In genomic region chr16:85156869-85157268, GRCh38 we compare ENCODE assay signal across 21 cellular contexts. TPM values are rescaled to one million over a fixed set of nuclear protein-coding genes. Genes with fewer than 3 reads are reported as not detected.
DNase-seq lines count a peak whose midpoint lies in the region; ATAC-seq, FAIRE-seq and TF ChIP-seq lines count a peak whose summit lies in the region.
"Had no signal": no experiment of that assay in that cellular context is flagged by ENCODE, and none has a peak within 500 bp of the region (broad histone marks: within the 10 kb centered on the region; RNA-seq: fewer than 3 reads in every experiment).

No MANE protein-coding gene starts in this region.

- H3K27me3 ChIP-seq in naive thymus-derived CD4-positive, alpha-beta T cell (ENCODE audit: control insufficient read depth in 2 of 2, insufficient read depth in 2 of 2, low read length in 2 of 2), result no peaks in the 10 kb centered on the region

- H3K4me3 Mint-ChIP-seq in stimulated activated naive CD8-positive, alpha-beta T cell treated with anti-CD3 and anti-CD28 coated beads, Interleukin-15, Interleukin-2, amounts not matched to agents 100 ng/mL and 50 ng/mL, for 24 hours, result no peak overlapping the region
- H3K4me3 Mint-ChIP-seq in activated naive CD8-positive, alpha-beta T cell treated with anti-CD3 and anti-CD28 coated beads, Interleukin-2, amount 10 ng/mL, durations not matched to agents 7 days and 5 days, result no peak overlapping the region
- peak overlapping the region in 8 of 10 donors; percentile 7 to 94 (median 71) for H3K4me3 Mint-ChIP-seq in naive thymus-derived CD4-positive, alpha-beta T cell

- no peaks in the 10 kb centered on the region for H3K36me3 Mint-ChIP-seq in stimulated activated naive CD8-positive, alpha-beta T cell treated with anti-CD3 and anti-CD28 coated beads, Interleukin-15, Interleukin-2, amounts not matched to agents 100 ng/mL and 50 ng/mL, for 24 hours (ENCODE audit: low read depth)
- H3K36me3 Mint-ChIP-seq in activated naive CD8-positive, alpha-beta T cell treated with anti-CD3 and anti-CD28 coated beads, Interleukin-2, amount 10 ng/mL, durations not matched to agents 7 days and 5 days, result no peaks in the 10 kb centered on the region
- H3K36me3 Mint-ChIP-seq in naive thymus-derived CD4-positive, alpha-beta T cell, result no peaks in the 10 kb centered on the region

- CTCF ChIA-PET in naive thymus-derived CD4-positive, alpha-beta T cell (lab: Charles Lee), result no interaction called here

- no peak for ATAC-seq in stimulated activated naive CD8-positive, alpha-beta T cell treated with anti-CD3 and anti-CD28 coated beads, Interleukin-15, Interleukin-2, amounts not matched to agents 100 U/mL and 50 U/mL, for 24 hours
- no peak for ATAC-seq in activated naive CD8-positive, alpha-beta T cell treated with anti-CD3 and anti-CD28 coated beads, Interleukin-2, amount 10 ng/mL, durations not matched to agents 7 days and 5 days (ENCODE audit: low read depth)
- no peak for ATAC-seq in naive thymus-derived CD4-positive, alpha-beta T cell
- ATAC-seq in GM19395 (IDR thresholded peaks at IDR 0.05; ENCODE audit: unreplicated experiment), result no peak

- DNase-seq in stimulated activated naive CD8-positive, alpha-beta T cell treated with anti-CD3 and anti-CD28 coated beads, Interleukin-15, Interleukin-2, amounts not matched to agents 100 U/mL and 50 U/mL, for 24 hours, result no peak
- DNase-seq in activated naive CD8-positive, alpha-beta T cell treated with anti-CD3 and anti-CD28 coated beads, Interleukin-2, amount 10 ng/mL, durations not matched to agents 7 days and 5 days, result no peak
- no peak for DNase-seq in naive thymus-derived CD4-positive, alpha-beta T cell
- DNase-seq in H54 (ENCODE audit: insufficient read length, low spot score), result no peak
- DNase-seq in AG08396 (ENCODE audit: low spot score), result no peak
- DNase-seq: COR-L47, DMS 273 treated with DMSO at 0.1 percent for 48 hours, DND-41, KBM-7, NCI-H1105 treated with DMSO at 0.1 percent for 48 hours, NCI-H1694, NCI-H2107, NCI-H2227 treated with DMSO at 0.1 percent for 48 hours, NCI-H510A treated with DMSO at 0.1 percent for 48 hours, NCI-H774, SHP77 had no signal

- H3K4me3 ChIP-seq in naive thymus-derived CD4-positive, alpha-beta T cell (ENCODE audit: low read length), result no peak overlapping the region
- H3K4me3 ChIP-seq: HAP-1, SK-N-MC had no signal

- peak overlapping the region; percentile 0 for H3K27ac Mint-ChIP-seq in stimulated activated naive CD8-positive, alpha-beta T cell treated with anti-CD3 and anti-CD28 coated beads, Interleukin-15, Interleukin-2, amounts not matched to agents 100 ng/mL and 50 ng/mL, for 24 hours
- H3K27ac Mint-ChIP-seq in activated naive CD8-positive, alpha-beta T cell treated with anti-CD3 and anti-CD28 coated beads, Interleukin-2, amount 10 ng/mL, durations not matched to agents 7 days and 5 days, result peak overlapping the region; percentile 40
- H3K27ac Mint-ChIP-seq in naive thymus-derived CD4-positive, alpha-beta T cell, result peak overlapping the region in 6 of 9 donors; percentile 38 to 94 (median 90)

- peaks cover 0 to 14% of the 10 kb centered on the region in 2 donors for H3K4me1 ChIP-seq in naive thymus-derived CD4-positive, alpha-beta T cell (ENCODE audit: control insufficient read depth in 2 of 2, insufficient read depth in 2 of 2, low read length in 2 of 2)
- H3K4me1 ChIP-seq: HAP-1 had no signal

- peaks cover 19% of the 10 kb centered on the region for H3K4me1 Mint-ChIP-seq in stimulated activated naive CD8-positive, alpha-beta T cell treated with anti-CD3 and anti-CD28 coated beads, Interleukin-15, Interleukin-2, amounts not matched to agents 100 ng/mL and 50 ng/mL, for 24 hours (ENCODE audit: low read depth)
- H3K4me1 Mint-ChIP-seq in activated naive CD8-positive, alpha-beta T cell treated with anti-CD3 and anti-CD28 coated beads, Interleukin-2, amount 10 ng/mL, durations not matched to agents 7 days and 5 days, result peaks cover 14% of the 10 kb centered on the region
- peaks cover 8 to 23% (median 18%) of the 10 kb centered on the region in 7 donors for H3K4me1 Mint-ChIP-seq in naive thymus-derived CD4-positive, alpha-beta T cell

- TF ChIP-seq POLR2A in H54 (IDR thresholded peaks at IDR 0.05; ENCODE audit: low read depth, low read length), result no peak

- POLR2A ChIA-PET in activated naive CD8-positive, alpha-beta T cell treated with anti-CD3 and anti-CD28 coated beads, Interleukin-2, amount 10 ng/mL, durations not matched to agents 7 days and 5 days (lab: Charles Lee), result no interaction called here
- POLR2A ChIA-PET in naive thymus-derived CD4-positive, alpha-beta T cell (lab: Charles Lee), result no interaction called here

- intact Hi-C loops in naive thymus-derived CD4-positive, alpha-beta T cell (cut with micrococcal nuclease), result no loop called here

- no peaks in the 10 kb centered on the region for H3K36me3 ChIP-seq in naive thymus-derived CD4-positive, alpha-beta T cell (ENCODE audit: control insufficient read depth in 2 of 3, insufficient read depth in 3 of 3, low read length in 3 of 3)
- H3K36me3 ChIP-seq: HAP-1 had no signal

- FAIRE-seq in H54 (lab: Jason Lieb, UNC), result no peak

- H3K9me3 Mint-ChIP-seq in stimulated activated naive CD8-positive, alpha-beta T cell treated with anti-CD3 and anti-CD28 coated beads, Interleukin-15, Interleukin-2, amounts not matched to agents 100 ng/mL and 50 ng/mL, for 24 hours, result no peaks in the 10 kb centered on the region
- H3K9me3 Mint-ChIP-seq in activated naive CD8-positive, alpha-beta T cell treated with anti-CD3 and anti-CD28 coated beads, Interleukin-2, amount 10 ng/mL, durations not matched to agents 7 days and 5 days, result no peaks in the 10 kb centered on the region
- no peaks in the 10 kb centered on the region for H3K9me3 Mint-ChIP-seq in naive thymus-derived CD4-positive, alpha-beta T cell

- no peaks in the 10 kb centered on the region for H3K9me3 ChIP-seq in naive thymus-derived CD4-positive, alpha-beta T cell (ENCODE audit: control insufficient read depth in 2 of 3, low read length in 3 of 3)
- H3K9me3 ChIP-seq: HAP-1 had no signal

- no peaks in the 10 kb centered on the region for H3K27me3 Mint-ChIP-seq in stimulated activated naive CD8-positive, alpha-beta T cell treated with anti-CD3 and anti-CD28 coated beads, Interleukin-15, Interleukin-2, amounts not matched to agents 100 ng/mL and 50 ng/mL, for 24 hours
- H3K27me3 Mint-ChIP-seq in activated naive CD8-positive, alpha-beta T cell treated with anti-CD3 and anti-CD28 coated beads, Interleukin-2, amount 10 ng/mL, durations not matched to agents 7 days and 5 days, result peaks cover 4% of the 10 kb centered on the region
- peaks cover 0 to 6% (median 0%) of the 10 kb centered on the region in 5 donors for H3K27me3 Mint-ChIP-seq in naive thymus-derived CD4-positive, alpha-beta T cell

- H3K27ac ChIP-seq in naive thymus-derived CD4-positive, alpha-beta T cell (ENCODE audit: low read depth, low read length), result no peak overlapping the region
- H3K27ac ChIP-seq: C4-2B, SK-N-MC had no signal

RNA-seq across cellular contexts. Expression of gene CIBAR2, which starts 44.6 kb away (rescaled TPM):
- total RNA-seq in activated naive CD8-positive, alpha-beta T cell treated with anti-CD3 and anti-CD28 coated beads, Interleukin-2, amount 10 ng/mL, durations not matched to agents 7 days and 5 days, result not detected
- not detected for total RNA-seq in naive thymus-derived CD4-positive, alpha-beta T cell
- not detected for polyA plus RNA-seq in naive thymus-derived CD4-positive, alpha-beta T cell

Comparison
In these comparisons a context has a peak if more than half of its experiments do, and no peak if none do; other contexts are left out.
1. H3K27ac Mint-ChIP-seq: peak in every context shown above with its lines; median percentile 90 in naive thymus-derived CD4-positive, alpha-beta T cell; 40 in activated naive CD8-positive, alpha-beta T cell treated with anti-CD3 and anti-CD28 coated beads, Interleukin-2, amount 10 ng/mL, durations not matched to agents 7 days and 5 days; 0 in stimulated activated naive CD8-positive, alpha-beta T cell treated with anti-CD3 and anti-CD28 coated beads, Interleukin-15, Interleukin-2, amounts not matched to agents 100 ng/mL and 50 ng/mL, for 24 hours.
2. H3K4me3 Mint-ChIP-seq: peak in naive thymus-derived CD4-positive, alpha-beta T cell (8 of 10); none in stimulated activated naive CD8-positive, alpha-beta T cell treated with anti-CD3 and anti-CD28 coated beads, Interleukin-15, Interleukin-2, amounts not matched to agents 100 ng/mL and 50 ng/mL, for 24 hours (single experiment) and activated naive CD8-positive, alpha-beta T cell treated with anti-CD3 and anti-CD28 coated beads, Interleukin-2, amount 10 ng/mL, durations not matched to agents 7 days and 5 days (single experiment).